ENCODE assay signal across 8 cellular contexts in the genomic region with DNA sequence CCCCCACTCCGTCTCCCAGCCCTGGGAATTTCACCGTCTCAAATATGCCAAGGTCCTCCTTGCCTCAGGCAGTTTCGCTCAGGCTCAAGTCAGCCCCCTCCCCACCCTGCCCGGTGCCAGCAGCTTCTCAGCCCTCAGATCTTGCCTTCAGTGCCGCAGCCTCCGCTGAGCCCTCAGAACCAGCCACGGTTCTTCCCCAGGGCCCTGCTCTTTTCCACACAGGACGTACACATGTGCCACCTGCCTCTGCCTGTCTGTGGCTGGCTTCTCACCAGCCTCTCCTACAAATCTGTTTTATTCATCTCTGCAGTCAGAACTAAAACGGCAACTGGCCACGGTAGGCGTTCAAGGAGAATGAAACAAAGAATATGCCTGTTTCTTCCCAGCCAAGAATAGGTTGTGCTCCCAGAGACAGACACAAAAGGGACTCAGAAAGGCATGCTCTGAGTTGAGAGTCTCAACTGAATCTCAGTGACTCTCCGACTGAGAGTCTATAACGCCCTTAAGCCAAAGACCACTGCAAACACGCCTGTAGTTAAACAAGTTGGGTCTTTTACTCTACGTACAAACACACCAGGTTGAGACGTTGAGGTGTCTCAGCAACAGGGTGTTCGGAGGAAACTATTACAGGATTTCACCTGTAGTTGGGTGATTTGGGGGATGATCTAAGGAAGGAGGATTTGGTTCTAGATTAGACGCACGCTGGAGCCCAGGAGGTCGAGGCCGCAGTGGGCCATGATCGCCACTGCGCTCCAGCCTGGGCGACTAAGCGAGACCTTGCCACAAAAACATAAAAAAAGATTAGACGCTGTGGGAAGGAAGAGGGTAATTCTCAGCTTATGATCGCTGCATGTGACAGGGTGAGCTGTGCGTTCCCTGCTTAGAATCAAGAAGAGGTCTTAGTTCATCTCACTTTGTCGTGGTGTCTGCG. TPM values are rescaled to one million over a fixed set of nuclear protein-coding genes. Genes with fewer than 3 reads are reported as not detected.
DNase-seq lines count a peak whose midpoint lies in the region; ATAC-seq and TF ChIP-seq lines count a peak whose summit lies in the region.

No MANE protein-coding gene starts in this region.

- H3K27ac Mint-ChIP-seq in HFFc6 (peak overlapping the region; percentile 65), immature natural killer cell (peak overlapping the region; percentile 70 to 97 (median 82))
- H3K27ac Mint-ChIP-seq in activated T-cell treated with anti-CD3 and anti-CD28 coated beads, Interleukin-2, amount 50 U/mL, for 72 hours, result peak overlapping the region; percentile 72

- H3K36me3 ChIP-seq in BE2C, result no peaks in the 10 kb centered on the region

- no peaks in the 10 kb centered on the region; the same call in none of the 2 replicates for H3K27me3 Mint-ChIP-seq in HFFc6 (ENCODE audit: insufficient read depth)
- no peaks in the 10 kb centered on the region for H3K27me3 Mint-ChIP-seq in activated T-cell treated with anti-CD3 and anti-CD28 coated beads, Interleukin-2, amount 50 U/mL, for 72 hours (ENCODE audit: low read depth)
- H3K27me3 Mint-ChIP-seq in immature natural killer cell (ENCODE audit: low read depth in 3 of 3), result peaks cover 11 to 22% (median 11%) of the 10 kb centered on the region in 3 donors

- no peaks in the 10 kb centered on the region for H3K27me3 ChIP-seq in BE2C

- H3K36me3 Mint-ChIP-seq in HFFc6 (ENCODE audit: low read depth) (peaks cover 10% of the 10 kb centered on the region), immature natural killer cell (no peaks in the 10 kb centered on the region)
- peaks cover 0 to 2% of the 10 kb centered on the region in 2 donors for H3K36me3 Mint-ChIP-seq in activated T-cell treated with anti-CD3 and anti-CD28 coated beads, Interleukin-2, amount 50 U/mL, for 72 hours (ENCODE audit: insufficient read depth in 2 of 2)

- H3K4me3 ChIP-seq in BE2C (ENCODE audit: low read depth, low read length), result peak overlapping the region; percentile 70

- H3K4me3 Mint-ChIP-seq in HFFc6, result peak overlapping the region; percentile 88
- peak overlapping the region; percentile 92 to 97 for H3K4me3 Mint-ChIP-seq in activated T-cell treated with anti-CD3 and anti-CD28 coated beads, Interleukin-2, amount 50 U/mL, for 72 hours
- peak overlapping the region; percentile 81 to 95 (median 86) for H3K4me3 Mint-ChIP-seq in immature natural killer cell

- TF ChIP-seq CTCF in BE2C (IDR thresholded peaks at IDR 0.05; ENCODE audit: low read depth, low read length) (no peak), HFFc6 (IDR thresholded peaks at IDR 0.05) (no peak)

- H3K4me1 ChIP-seq in BE2C, result no peaks in the 10 kb centered on the region

- H3K9me3 Mint-ChIP-seq in HFFc6 (no peaks in the 10 kb centered on the region), immature natural killer cell (peaks cover 0 to 2% (median 0%) of the 10 kb centered on the region in 6 donors)
- no peaks in the 10 kb centered on the region for H3K9me3 Mint-ChIP-seq in activated T-cell treated with anti-CD3 and anti-CD28 coated beads, Interleukin-2, amount 50 U/mL, for 72 hours

- no peaks in the 10 kb centered on the region for H3K9me3 ChIP-seq in BE2C

- H3K27ac ChIP-seq in substantia nigra (ENCODE audit: low read depth, low read length, poor library complexity, severe bottlenecking), result peak overlapping the region; percentile 49

- no peak for ATAC-seq in activated T-cell treated with anti-CD3 and anti-CD28 coated beads, Interleukin-2, amount 50 U/mL, for 72 hours (replicated peaks in 1 of 2)

- DNase-seq in BE2C (no peak), HFFc6 (no peak), immature natural killer cell (no peak), substantia nigra (lab: John Stamatoyannopoulos, UW) (no peak), midbrain (lab: John Stamatoyannopoulos, UW) (no peak), G401 (ENCODE audit: low spot score) (no peak), NCI-H2029 (lab: John Stamatoyannopoulos, UW) (no peak)
- peak; percentile 19 to 28 for DNase-seq in activated T-cell treated with anti-CD3 and anti-CD28 coated beads, Interleukin-2, amount 50 U/mL, for 72 hours

- in situ Hi-C loops in G401 (cut with HindIII; ENCODE audit: low sequenced_read_pairs), result no loop called here

- peaks cover 22% of the 10 kb centered on the region for H3K4me1 Mint-ChIP-seq in HFFc6 (ENCODE audit: low read depth)
- peaks cover 34% of the 10 kb centered on the region for H3K4me1 Mint-ChIP-seq in activated T-cell treated with anti-CD3 and anti-CD28 coated beads, Interleukin-2, amount 50 U/mL, for 72 hours (ENCODE audit: low read depth)
- peaks cover 30 to 31% of the 10 kb centered on the region in 2 donors for H3K4me1 Mint-ChIP-seq in immature natural killer cell

RNA-seq across cellular contexts. Expression of a gene that starts 10.5 kb away (rescaled TPM):
- polyA plus RNA-seq in BE2C (2012; ENCODE audit: insufficient read depth, insufficient read length, low read depth), result 5.4 TPM
- 1 to 10 TPM in 1 of 6 experiments, under 1 TPM in 2, not detected in 3; 0.51 to 1.1 (median 0.66) TPM for total RNA-seq in HFFc6 (2021; fragmentation: NEBNext Ultra II Directional; extraction: Animal tissue kit (Norgen Biotek cat#: 25700))
- total RNA-seq in activated T-cell treated with anti-CD3 and anti-CD28 coated beads, Interleukin-2, amount 50 U/mL, for 72 hours, result 1 to 10 TPM in 1 of 2 donors, under 1 TPM in 1; 0.38 to 1.2 TPM
- not detected for polyA plus RNA-seq in immature natural killer cell
- total RNA-seq in G401 (2014; rRNA removed; shearing (Covaris generic)), result not detected in 2 replicates

RNA-seq across cellular contexts. Expression of a gene that starts 13.9 kb away (rescaled TPM):
- polyA plus RNA-seq in BE2C (2012; ENCODE audit: insufficient read depth, insufficient read length, low read depth), result 408 TPM
- 10 to 100 TPM; 47.5 to 90.2 (median 51.1) TPM for total RNA-seq in HFFc6 (2021; fragmentation: NEBNext Ultra II Directional; extraction: Animal tissue kit (Norgen Biotek cat#: 25700))
- total RNA-seq in activated T-cell treated with anti-CD3 and anti-CD28 coated beads, Interleukin-2, amount 50 U/mL, for 72 hours, result 100 to 1,000 TPM; 155 to 158 TPM
- 100 to 1,000 TPM; 136 to 176 (median 168) TPM for polyA plus RNA-seq in immature natural killer cell
- 1.2 and 3.0 TPM in 2 replicates for total RNA-seq in G401 (2014; rRNA removed; shearing (Covaris generic))

RNA-seq across cellular contexts. Expression of a gene that starts 41.4 kb away (rescaled TPM):
- 1.1 TPM for polyA plus RNA-seq in BE2C (2012; ENCODE audit: insufficient read depth, insufficient read length, low read depth)
- not detected for total RNA-seq in HFFc6 (2021; fragmentation: NEBNext Ultra II Directional; extraction: Animal tissue kit (Norgen Biotek cat#: 25700))
- not detected for total RNA-seq in activated T-cell treated with anti-CD3 and anti-CD28 coated beads, Interleukin-2, amount 50 U/mL, for 72 hours
- polyA plus RNA-seq in immature natural killer cell, result 1 to 10 TPM in 1 of 3 donors, under 1 TPM in 1, not detected in 1; 0.22 to 2.1 TPM
- total RNA-seq in G401 (2014; rRNA removed; shearing (Covaris generic)), result 1.3 TPM in 1 of 2 replicates, not detected in the other

RNA-seq across cellular contexts. Expression of a gene that starts 41.6 kb away (rescaled TPM):
- 168 TPM for polyA plus RNA-seq in BE2C (2012; ENCODE audit: insufficient read depth, insufficient read length, low read depth)
- total RNA-seq in HFFc6 (2021; fragmentation: NEBNext Ultra II Directional; extraction: Animal tissue kit (Norgen Biotek cat#: 25700)), result 10 to 100 TPM; 70.1 to 90.2 (median 77.6) TPM
- total RNA-seq in activated T-cell treated with anti-CD3 and anti-CD28 coated beads, Interleukin-2, amount 50 U/mL, for 72 hours, result 10 to 100 TPM; 40.3 to 45.8 TPM
- polyA plus RNA-seq in immature natural killer cell, result 10 to 100 TPM; 59.7 to 71.8 (median 66.1) TPM
- 67.0 and 73.9 TPM in 2 replicates for total RNA-seq in G401 (2014; rRNA removed; shearing (Covaris generic))

RNA-seq across cellular contexts. Expression of a gene that starts 43.4 kb away (rescaled TPM):
- 1.7 TPM for polyA plus RNA-seq in BE2C (2012; ENCODE audit: insufficient read depth, insufficient read length, low read depth)
- not detected for total RNA-seq in HFFc6 (2021; fragmentation: NEBNext Ultra II Directional; extraction: Animal tissue kit (Norgen Biotek cat#: 25700))
- under 1 TPM; 0.50 to 0.74 TPM for total RNA-seq in activated T-cell treated with anti-CD3 and anti-CD28 coated beads, Interleukin-2, amount 50 U/mL, for 72 hours
- not detected for polyA plus RNA-seq in immature natural killer cell
- not detected in 2 replicates for total RNA-seq in G401 (2014; rRNA removed; shearing (Covaris generic))

Comparison
In these comparisons a context has a peak if more than half of its experiments do, and no peak if none do; other contexts are left out.
1. DNase-seq: peak in activated T-cell treated with anti-CD3 and anti-CD28 coated beads, Interleukin-2, amount 50 U/mL, for 72 hours (2 of 2); none in BE2C (single experiment), HFFc6 (single experiment), immature natural killer cell (0 of 3), substantia nigra (0 of 49), midbrain (single experiment), G401 (single experiment) and NCI-H2029 (single experiment).
2. RNA of a gene that starts 13.9 kb away (total RNA-seq): 155 to 158 TPM in activated T-cell treated with anti-CD3 and anti-CD28 coated beads, Interleukin-2, amount 50 U/mL, for 72 hours and 47.5 to 90.2 TPM in HFFc6; 1.2 to 3.0 TPM in G401; every median in the first group is over 10 times any median in the second.
3. Peak in every context shown above with its lines, with median percentiles within 50 percentile points of each other: H3K27ac Mint-ChIP-seq and H3K4me3 Mint-ChIP-seq.